In genomic region chr22:39620924-39621690, GRCh38 we compare ENCODE assay signal across 1 cellular context.
TF ChIP-seq lines count a peak whose summit lies in the region.

No MANE protein-coding gene starts in this region.

TF ChIP-seq in HepG2, 621 proteins besides CTCF, POLR2A, EP300 and RAD21 (continued from another document):
- TF ChIP-seq ZNF800 (CRISPR knock-in tag; IDR thresholded peaks at IDR 0.05) (no peak), ZC3H13 (CRISPR knock-in tag; IDR thresholded peaks at IDR 0.05) (no peak), ZNF768 (CRISPR knock-in tag; IDR thresholded peaks at IDR 0.05) (peak; percentile 92), SNAPC5 (CRISPR knock-in tag; IDR thresholded peaks at IDR 0.05; ENCODE audit: borderline replicate concordance) (no peak)
